In the genomic region with DNA sequence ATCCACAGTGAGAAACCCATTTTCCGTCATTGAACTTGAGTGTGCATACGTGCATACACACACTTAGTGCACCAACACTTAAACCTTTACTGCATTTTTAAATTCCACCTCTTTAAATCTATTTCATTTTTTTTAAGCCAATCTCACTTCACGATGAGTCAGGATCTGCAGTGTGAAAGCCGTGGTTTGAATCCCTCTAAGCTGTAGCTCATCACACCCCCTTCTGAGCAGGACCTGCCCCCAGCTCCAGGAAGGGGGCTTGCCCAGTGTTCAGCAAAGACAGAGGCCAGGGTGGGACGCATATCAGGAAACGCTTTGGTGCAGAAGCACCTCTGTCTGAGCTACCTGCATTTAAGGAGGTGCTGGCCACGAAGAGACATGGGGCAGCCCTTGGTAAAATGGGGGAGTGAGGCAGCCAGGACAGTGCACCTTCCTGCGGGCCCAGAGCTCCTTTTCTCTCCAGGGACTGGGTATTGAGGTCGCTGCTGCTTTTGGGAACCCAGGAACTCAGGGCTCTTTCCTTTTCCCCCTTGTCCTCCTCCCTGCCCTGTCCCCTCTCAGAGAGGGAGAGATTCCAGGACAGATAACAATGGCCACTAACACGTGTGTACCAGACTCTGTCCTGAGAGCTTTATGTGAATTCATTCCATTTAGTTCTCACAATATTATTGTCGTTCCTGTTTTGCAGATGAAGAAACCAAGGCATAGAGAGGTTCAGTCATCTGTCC, we compare ENCODE assay signal across 20 cellular contexts. TPM values are rescaled to one million over a fixed set of nuclear protein-coding genes. Genes with fewer than 3 reads are reported as not detected.
DNase-seq lines count a peak whose midpoint lies in the region; ATAC-seq, FAIRE-seq and TF ChIP-seq lines count a peak whose summit lies in the region.
"Had no signal": no experiment of that assay in that cellular context is flagged by ENCODE, and none has a peak within 500 bp of the region (broad histone marks: within the 10 kb centered on the region; RNA-seq: fewer than 3 reads in every experiment).

No MANE protein-coding gene starts in this region.

- H3K23ac ChIP-seq in IMR-90 (ENCODE audit: low read depth, low read length) = no peak overlapping the region

- dilution Hi-C loops in IMR-90 (cut with HindIII; ENCODE audit: low sequenced_read_pairs, unreplicated experiment) = no loop called here

- H3K4me1 ChIP-seq in IMR-90 (ENCODE audit: control insufficient read depth, insufficient read depth, low read length) = no peaks in the 10 kb centered on the region
- H3K4me1 ChIP-seq: lower lobe of right lung, uterus had no signal

- in situ Hi-C loops in IMR-90 (cut with MboI; ENCODE audit: low sequenced_read_pairs) = no loop called here

- H2AK5ac ChIP-seq in IMR-90 (ENCODE audit: low read depth, low read length) = no peak overlapping the region

- TF ChIP-seq CTCF in IMR-90 (conservative IDR thresholded peaks at IDR 0.05; ENCODE audit: low read depth, low read length) = no peak
- no peak for TF ChIP-seq CTCF in bronchial epithelial cell (IDR thresholded peaks at IDR 0.05; ENCODE audit: insufficient read depth, low read length, severe bottlenecking)

- H2AK9ac ChIP-seq in IMR-90 (replicated peaks; ENCODE audit: low read depth, low read length, poor library complexity) = no peak overlapping the region

- H3K79me1 ChIP-seq in IMR-90 (ENCODE audit: low read depth in 1 of 2, low read length in 2 of 2) = no peaks in the 10 kb centered on the region

- H3K56ac ChIP-seq in IMR-90 (ENCODE audit: extremely low read depth, insufficient read depth, low read length) = no peak overlapping the region

- peaks cover 13% of the 10 kb centered on the region; the same call in 1 of the 2 replicates for H3K9me3 ChIP-seq in IMR-90 (ENCODE audit: control insufficient read depth, insufficient read depth, low read length)
- H3K9me3 ChIP-seq: lower lobe of right lung, uterus had no signal

- no peak overlapping the region for H3K4me2 ChIP-seq in IMR-90 (ENCODE audit: low read depth, low read length)

- no peaks in the 10 kb centered on the region for H4K20me1 ChIP-seq in IMR-90 (ENCODE audit: insufficient read depth, low read length)

- no peak overlapping the region for H2BK5ac ChIP-seq in IMR-90 (ENCODE audit: low read depth, low read length, poor library complexity, severe bottlenecking)

- H3K27ac ChIP-seq in IMR-90 (ENCODE audit: insufficient read depth, low read length) = no peak overlapping the region
- H3K27ac ChIP-seq: coronary artery, lower lobe of right lung, uterus, VCaP had no signal

- CTCF ChIA-PET in IMR-90 (lab: Yijun Ruan, JAX) = no interaction called here

- no peak overlapping the region for H3K9ac ChIP-seq in IMR-90 (ENCODE audit: low read depth, low read length)

- H3K4me1 Mint-ChIP-seq in activated T-cell treated with anti-CD3 and anti-CD28 coated beads, Interleukin-2, amount 50 U/mL, for 24 hours (ENCODE audit: low read depth) = peaks cover 6% of the 10 kb centered on the region
- H3K4me1 Mint-ChIP-seq in stimulated activated naive B cell treated with anti-CD40 and anti-IgM and Interleukin-4, amounts not matched to agents 10 μg/mL and 1 μg/mL and 100 μg/mL, for 72 hours = peaks cover 0 to 2% of the 10 kb centered on the region in 2 donors

- WGBS in IMR-90 (ENCODE audit: extremely low coverage in 2 of 2, insufficient read length in 1 of 2), 2 experiments = 61% methylated on average over 5 of the region's 11 CpGs; no CpG with 5 or more reads in 1 of the 2 experiments

- POLR2A ChIA-PET in IMR-90 (lab: Charles Lee; ENCODE audit: unreplicated experiment) = no interaction called here

- no peaks in the 10 kb centered on the region; the same call in 1 of the 2 replicates for H3K27me3 ChIP-seq in IMR-90 (ENCODE audit: control insufficient read depth, insufficient read depth, low read length)
- no peaks in the 10 kb centered on the region for H3K27me3 ChIP-seq in bronchial epithelial cell (ENCODE audit: control insufficient read depth, insufficient read depth, low read length)
- H3K27me3 ChIP-seq: uterus had no signal

- H2BK20ac ChIP-seq in IMR-90 (ENCODE audit: low read depth, low read length) = no peak overlapping the region

- no peak overlapping the region for H3K27ac Mint-ChIP-seq in activated T-cell treated with anti-CD3 and anti-CD28 coated beads, Interleukin-2, amount 50 U/mL, for 24 hours
- H3K27ac Mint-ChIP-seq in stimulated activated naive B cell treated with anti-CD40 and anti-IgM and Interleukin-4, amounts not matched to agents 10 μg/mL and 1 μg/mL and 100 μg/mL, for 72 hours = no peak overlapping the region
- H3K27ac Mint-ChIP-seq: nephron; stimulated activated naive CD8-positive, alpha-beta T cell treated with anti-CD3 and anti-CD28 coated beads, Interleukin-15, Interleukin-2, amounts not matched to agents 100 ng/mL and 50 ng/mL, for 24 hours had no signal

- no TSS peak for BruUV-seq in IMR-90 (replicated peaks; lab: Mats Ljungman, UMichigan)

- no peak overlapping the region for H4K8ac ChIP-seq in IMR-90 (ENCODE audit: low read depth in 2 of 2, low read length in 2 of 2)

- H3K4me3 Mint-ChIP-seq in activated T-cell treated with anti-CD3 and anti-CD28 coated beads, Interleukin-2, amount 50 U/mL, for 24 hours = no peak overlapping the region
- H3K4me3 Mint-ChIP-seq in stimulated activated naive B cell treated with anti-CD40 and anti-IgM and Interleukin-4, amounts not matched to agents 10 μg/mL and 1 μg/mL and 100 μg/mL, for 72 hours = no peak overlapping the region
- H3K4me3 Mint-ChIP-seq: nephron; stimulated activated naive CD8-positive, alpha-beta T cell treated with anti-CD3 and anti-CD28 coated beads, Interleukin-15, Interleukin-2, amounts not matched to agents 100 ng/mL and 50 ng/mL, for 24 hours had no signal

- no peak overlapping the region for H3K4ac ChIP-seq in IMR-90 (ENCODE audit: low read depth, low read length)

- H3K36me3 ChIP-seq in IMR-90 (ENCODE audit: control insufficient read depth, insufficient read depth, low read length) = peaks cover 29% of the 10 kb centered on the region; the same call in 1 of the 2 replicates
- no peaks in the 10 kb centered on the region for H3K36me3 ChIP-seq in bronchial epithelial cell (ENCODE audit: control insufficient read depth, insufficient read depth, low read length)
- H3K36me3 ChIP-seq: uterus had no signal

- H3K27me3 Mint-ChIP-seq in activated T-cell treated with anti-CD3 and anti-CD28 coated beads, Interleukin-2, amount 50 U/mL, for 24 hours = peaks cover 6% of the 10 kb centered on the region
- no peaks in the 10 kb centered on the region for H3K27me3 Mint-ChIP-seq in stimulated activated naive B cell treated with anti-CD40 and anti-IgM and Interleukin-4, amounts not matched to agents 10 μg/mL and 1 μg/mL and 100 μg/mL, for 72 hours

- intact Hi-C loops in IMR-90 (cut with micrococcal nuclease) = no loop called here

- peak; percentile 34 for ATAC-seq in IMR-90 (ENCODE audit: low read depth)
- ATAC-seq in stimulated activated naive B cell treated with anti-CD40 and anti-IgM and Interleukin-4, amounts not matched to agents 10 μg/mL and 1 μg/mL and 100 μg/mL, for 72 hours (replicated peaks) = peak; percentile 33
- ATAC-seq in HG02642 (IDR thresholded peaks at IDR 0.05; ENCODE audit: poor library complexity, unreplicated experiment) = no peak
- no peak for ATAC-seq in HG03521 (IDR thresholded peaks at IDR 0.05; ENCODE audit: unreplicated experiment)
- ATAC-seq: HCT116, lower lobe of right lung had no signal

- no peak overlapping the region for H3K18ac ChIP-seq in IMR-90 (ENCODE audit: low read depth, low read length)

- TF ChIP-seq RAD21 in IMR-90 (IDR thresholded peaks at IDR 0.05; ENCODE audit: low read length) = no peak

- TF ChIP-seq POLR2A in IMR-90 (IDR thresholded peaks at IDR 0.05; ENCODE audit: low read depth, low read length) = no peak

- H3K36me3 Mint-ChIP-seq in activated T-cell treated with anti-CD3 and anti-CD28 coated beads, Interleukin-2, amount 50 U/mL, for 24 hours (ENCODE audit: low read depth) = peaks cover 21% of the 10 kb centered on the region
- H3K36me3 Mint-ChIP-seq in stimulated activated naive B cell treated with anti-CD40 and anti-IgM and Interleukin-4, amounts not matched to agents 10 μg/mL and 1 μg/mL and 100 μg/mL, for 72 hours = peaks cover 13 to 21% of the 10 kb centered on the region in 2 donors

- no peak overlapping the region for H3K14ac ChIP-seq in IMR-90 (replicated peaks; ENCODE audit: low read depth, low read length)

- H3K9me3 Mint-ChIP-seq in activated T-cell treated with anti-CD3 and anti-CD28 coated beads, Interleukin-2, amount 50 U/mL, for 24 hours = peaks cover 3% of the 10 kb centered on the region
- H3K9me3 Mint-ChIP-seq in stimulated activated naive B cell treated with anti-CD40 and anti-IgM and Interleukin-4, amounts not matched to agents 10 μg/mL and 1 μg/mL and 100 μg/mL, for 72 hours = no peaks in the 10 kb centered on the region
- H3K9me3 Mint-ChIP-seq: stimulated activated naive CD8-positive, alpha-beta T cell treated with anti-CD3 and anti-CD28 coated beads, Interleukin-15, Interleukin-2, amounts not matched to agents 100 ng/mL and 50 ng/mL, for 24 hours had no signal

- DNase-seq in activated T-cell treated with anti-CD3 and anti-CD28 coated beads, Interleukin-2, amount 50 U/mL, for 24 hours = peak; percentile 29
- DNase-seq in activated T-cell treated with anti-CD3 and anti-CD28 coated beads for 4 hours (no peak), IMR-90 (no peak), bronchial epithelial cell (ENCODE audit: low read depth) (no peak), SW 1271 (lab: John Stamatoyannopoulos, UW) (no peak)
- DNase-seq in stimulated activated naive B cell treated with anti-CD40 and anti-IgM and Interleukin-4, amounts not matched to agents 10 μg/mL and 1 μg/mL and 100 μg/mL, for 72 hours = no peak
- DNase-seq: activated CD8-positive, alpha-beta memory T cell treated with anti-CD3 and anti-CD28 coated beads for 24 hours; activated gamma-delta T cell; erythroblast; lower lobe of right lung; NCI-H187; NCI-H510A treated with DMSO at 0.1 percent for 48 hours; uterus had no signal

- no peaks in the 10 kb centered on the region for H3K9me1 ChIP-seq in IMR-90 (ENCODE audit: insufficient read depth, low read length)

- no peak overlapping the region for H2AFZ ChIP-seq in IMR-90 (replicated peaks; ENCODE audit: low read length, poor library complexity)

- no peak overlapping the region for H4K91ac ChIP-seq in IMR-90 (ENCODE audit: insufficient read depth, low read depth, low read length)

- no peak overlapping the region for H2BK15ac ChIP-seq in IMR-90 (ENCODE audit: low read depth, low read length)

- H2BK120ac ChIP-seq in IMR-90 (ENCODE audit: low read depth, low read length) = no peak overlapping the region

- peak; percentile 62 for FAIRE-seq in bronchial epithelial cell (lab: Jason Lieb, UNC)

- H3K4me3 ChIP-seq in IMR-90 (ENCODE audit: insufficient read depth, low read depth, low read length) = no peak overlapping the region
- H3K4me3 ChIP-seq in bronchial epithelial cell (ENCODE audit: low read depth, low read length) = no peak overlapping the region
- H3K4me3 ChIP-seq: coronary artery, lower lobe of right lung, uterus had no signal

- no peak overlapping the region for H4K5ac ChIP-seq in IMR-90 (ENCODE audit: low read depth, low read length)

RNA-seq across cellular contexts. Expression of gene ZNF316, which starts 21.7 kb away (rescaled TPM):
- total RNA-seq in IMR-90 (2012; rRNA removed) (3.2 and 6.1 TPM in 2 replicates), bronchial epithelial cell (12.4 and 16.3 TPM in 2 replicates)
- 7.2 and 8.8 TPM in 2 replicates for polyA plus RNA-seq in IMR-90 (2012; rRNA removed)
- polyA plus RNA-seq in IMR-90 (2012; cell fraction: cytosol; rRNA removed) = 4.3 and 7.0 TPM in 2 replicates
- 37.8 and 74.7 TPM in 2 replicates for polyA plus RNA-seq in IMR-90 (2012; cell fraction: nucleus; rRNA removed; ENCODE audit: low replicate concordance)

RNA-seq across cellular contexts. Expression of gene ZNF853, which starts 43.4 kb away (rescaled TPM):
- total RNA-seq in IMR-90 (2012; rRNA removed) = 3.3 and 3.4 TPM in 2 replicates
- polyA plus RNA-seq in IMR-90 (2012; rRNA removed) = 3.4 TPM in 2 replicates
- 2.0 and 5.4 TPM in 2 replicates for polyA plus RNA-seq in IMR-90 (2012; cell fraction: cytosol; rRNA removed)
- 2.0 and 2.5 TPM in 2 replicates for polyA plus RNA-seq in IMR-90 (2012; cell fraction: nucleus; rRNA removed; ENCODE audit: low replicate concordance)
- 0.26 and 0.53 TPM in 2 replicates for total RNA-seq in bronchial epithelial cell

RNA-seq across cellular contexts. Expression of gene ZNF12, which starts 48.0 kb away (rescaled TPM):
- 20.8 and 22.8 TPM in 2 replicates for total RNA-seq in IMR-90 (2012; rRNA removed)
- 5.4 and 8.2 TPM in 2 replicates for polyA plus RNA-seq in IMR-90 (2012; rRNA removed)
- polyA plus RNA-seq in IMR-90 (2012; cell fraction: cytosol; rRNA removed) = 1.3 and 1.5 TPM in 2 replicates
- polyA plus RNA-seq in IMR-90 (2012; cell fraction: nucleus; rRNA removed; ENCODE audit: low replicate concordance) = 7.8 and 34.0 TPM in 2 replicates
- total RNA-seq in bronchial epithelial cell = 12.6 and 16.4 TPM in 2 replicates

Comparison
In these comparisons a context has a peak if more than half of its experiments do, and no peak if none do; other contexts are left out.
1. ATAC-seq: peak in IMR-90 (single experiment) and stimulated activated naive B cell treated with anti-CD40 and anti-IgM and Interleukin-4, amounts not matched to agents 10 μg/mL and 1 μg/mL and 100 μg/mL, for 72 hours (2 of 2); none in HG02642 (single experiment) and HG03521 (single experiment).